13 cellular contexts compared by ENCODE assay signal in genomic region chr7:142413280-142414000, GRCh38.
"Had no signal": no experiment of that assay in that cellular context is flagged by ENCODE, and none has a peak within 500 bp of the region (broad histone marks: within the 10 kb centered on the region; RNA-seq: fewer than 3 reads in every experiment).

No MANE protein-coding gene starts in this region.

- H3K4me3 Mint-ChIP-seq: activated CD4-positive, alpha-beta memory T cell treated with anti-CD3 and anti-CD28 coated beads for 36 hours; activated naive CD8-positive, alpha-beta T cell; immature natural killer cell; mesothelial cell of epicardium; stimulated activated naive CD8-positive, alpha-beta T cell treated with anti-CD3 and anti-CD28 coated beads, Interleukin-15, amount 100 ng/mL, for 72 hours had no signal

- H3K4me3 ChIP-seq: colonic mucosa, heart left ventricle, psoas muscle, sigmoid colon, spleen, upper lobe of left lung had no signal

- DNase-seq: activated CD4-positive, alpha-beta T cell treated with anti-CD3 and anti-CD28 coated beads for 1 hour; activated gamma-delta T cell treated with Interleukin-2 at 50 U/mL for 16 hours; heart left ventricle; psoas muscle; sigmoid colon; spleen; upper lobe of left lung had no signal

- H3K36me3 Mint-ChIP-seq: activated CD4-positive, alpha-beta memory T cell treated with anti-CD3 and anti-CD28 coated beads for 36 hours; activated naive CD8-positive, alpha-beta T cell; immature natural killer cell; mesothelial cell of epicardium had no signal

- ATAC-seq: heart left ventricle, psoas muscle had no signal

- H3K27ac ChIP-seq: colonic mucosa, heart left ventricle, psoas muscle, sigmoid colon, spleen, upper lobe of left lung had no signal

- H3K4me1 ChIP-seq: colonic mucosa, psoas muscle, sigmoid colon, upper lobe of left lung had no signal

- H3K27me3 Mint-ChIP-seq: activated CD4-positive, alpha-beta memory T cell treated with anti-CD3 and anti-CD28 coated beads for 36 hours; activated naive CD8-positive, alpha-beta T cell; stimulated activated naive CD8-positive, alpha-beta T cell treated with anti-CD3 and anti-CD28 coated beads, Interleukin-15, amount 100 ng/mL, for 72 hours had no signal

- H3K4me1 Mint-ChIP-seq: immature natural killer cell, mesothelial cell of epicardium had no signal

- H3K27me3 ChIP-seq: colonic mucosa, sigmoid colon, spleen, upper lobe of left lung had no signal

- H3K36me3 ChIP-seq: colonic mucosa, heart left ventricle, sigmoid colon, spleen, upper lobe of left lung had no signal

- H3K9me3 ChIP-seq: colonic mucosa, heart left ventricle, psoas muscle, sigmoid colon, spleen, upper lobe of left lung had no signal

- H3K27ac Mint-ChIP-seq: activated CD4-positive, alpha-beta memory T cell treated with anti-CD3 and anti-CD28 coated beads for 36 hours; mesothelial cell of epicardium; stimulated activated naive CD8-positive, alpha-beta T cell treated with anti-CD3 and anti-CD28 coated beads, Interleukin-15, amount 100 ng/mL, for 72 hours had no signal

- H3K9me3 Mint-ChIP-seq: activated CD4-positive, alpha-beta memory T cell treated with anti-CD3 and anti-CD28 coated beads for 36 hours; immature natural killer cell; mesothelial cell of epicardium; stimulated activated naive CD8-positive, alpha-beta T cell treated with anti-CD3 and anti-CD28 coated beads, Interleukin-15, amount 100 ng/mL, for 72 hours had no signal
